In the genomic region with DNA sequence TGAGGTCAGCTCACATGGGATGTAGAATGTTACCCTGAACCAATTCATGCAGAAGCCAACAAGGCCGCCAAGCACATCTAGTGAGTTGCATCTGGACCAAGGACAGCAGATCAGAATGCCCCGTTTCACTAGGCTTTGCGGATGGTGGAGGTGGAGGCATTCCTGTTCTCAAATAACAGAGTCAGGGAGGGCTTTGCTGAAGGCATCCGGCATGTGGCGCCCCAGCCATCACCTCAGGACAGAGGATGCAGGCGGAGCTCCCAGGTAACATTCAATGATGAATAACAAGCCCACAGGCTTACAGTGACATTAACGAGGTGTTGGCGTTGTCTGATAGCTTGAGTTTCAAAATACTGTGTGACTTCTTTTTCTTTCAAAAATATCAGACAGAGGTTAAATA, we compare ENCODE assay signal across 23 cellular contexts.
"Had no signal": no experiment of that assay in that cellular context is flagged by ENCODE, and none has a peak within 500 bp of the region (broad histone marks: within the 10 kb centered on the region; RNA-seq: fewer than 3 reads in every experiment).

No MANE protein-coding gene starts in this region.

- H3K4me3 Mint-ChIP-seq: activated naive CD4-positive, alpha-beta T cell treated with anti-CD3 and anti-CD28 coated beads for 36 hours; activated naive CD8-positive, alpha-beta T cell treated with anti-CD3 and anti-CD28 coated beads, Interleukin-2, amount 10 ng/mL, durations not matched to agents 7 days and 5 days; activated T-cell treated with anti-CD3 and anti-CD28 coated beads, Interleukin-2, amount 50 U/mL, for 72 hours; mesothelial cell of epicardium; naive thymus-derived CD8-positive, alpha-beta T cell; stimulated activated memory B cell treated with anti-CD40 and anti-IgM and Interleukin-4, amounts not matched to agents 10 μg/mL and 1 μg/mL and 100 μg/mL, for 72 hours; T-helper 2 cell treated with Interferon-gamma antibody and Interleukin-4, amounts not matched to agents 5 μg/mL and 100 μg/mL, for 36 hours had no signal

- H3K9me3 ChIP-seq: left ventricle myocardium inferior, stomach, suprapubic skin, transverse colon had no signal

- H3K4me1 Mint-ChIP-seq: activated naive CD8-positive, alpha-beta T cell treated with anti-CD3 and anti-CD28 coated beads, Interleukin-2, amount 10 ng/mL, durations not matched to agents 7 days and 5 days; mesothelial cell of epicardium; naive thymus-derived CD8-positive, alpha-beta T cell; stimulated activated memory B cell treated with anti-CD40 and anti-IgM and Interleukin-4, amounts not matched to agents 10 μg/mL and 1 μg/mL and 100 μg/mL, for 72 hours had no signal

- DNase-seq: activated CD4-positive, alpha-beta T cell treated with anti-CD3 and anti-CD28 coated beads, Interleukin-2, amount 50 U/mL, for 48 hours; activated effector memory CD4-positive, alpha-beta T cell treated with Interleukin-2 at 50 U/mL for 16 hours; activated naive CD4-positive, alpha-beta T cell treated with anti-CD3 and anti-CD28 coated beads for 36 hours; activated naive CD8-positive, alpha-beta T cell treated with anti-CD3 and anti-CD28 coated beads, Interleukin-2, amount 10 ng/mL, durations not matched to agents 7 days and 5 days; activated T-cell treated with anti-CD3 and anti-CD28 coated beads, Interleukin-2, amount 50 U/mL, for 72 hours; amniotic stem cell; foreskin fibroblast; kidney glomerular epithelial cell; left ventricle myocardium inferior; naive thymus-derived CD8-positive, alpha-beta T cell; small intestine; stimulated activated CD4-positive, alpha-beta T cell treated with anti-CD3 and anti-CD28 coated beads, Interleukin-15, amount 100 ng/mL, for 24 hours; stomach; transverse colon had no signal

- H3K27me3 ChIP-seq: stomach, transverse colon had no signal

- H3K36me3 ChIP-seq: left ventricle myocardium inferior, stomach, suprapubic skin, transverse colon had no signal

- H3K27ac Mint-ChIP-seq: activated naive CD4-positive, alpha-beta T cell treated with anti-CD3 and anti-CD28 coated beads for 36 hours; activated naive CD8-positive, alpha-beta T cell treated with anti-CD3 and anti-CD28 coated beads, Interleukin-2, amount 10 ng/mL, durations not matched to agents 7 days and 5 days; activated T-cell treated with anti-CD3 and anti-CD28 coated beads, Interleukin-2, amount 50 U/mL, for 72 hours; mesothelial cell of epicardium; naive thymus-derived CD8-positive, alpha-beta T cell; stimulated activated memory B cell treated with anti-CD40 and anti-IgM and Interleukin-4, amounts not matched to agents 10 μg/mL and 1 μg/mL and 100 μg/mL, for 72 hours; T-helper 2 cell treated with Interferon-gamma antibody and Interleukin-4, amounts not matched to agents 5 μg/mL and 100 μg/mL, for 36 hours had no signal

- FAIRE-seq: bronchial epithelial cell, small intestine, TTC549, urothelium cell line had no signal

- H3K4me1 ChIP-seq: left ventricle myocardium inferior, suprapubic skin had no signal

- H3K9me3 Mint-ChIP-seq: activated naive CD4-positive, alpha-beta T cell treated with anti-CD3 and anti-CD28 coated beads for 36 hours; activated naive CD8-positive, alpha-beta T cell treated with anti-CD3 and anti-CD28 coated beads, Interleukin-2, amount 10 ng/mL, durations not matched to agents 7 days and 5 days; activated T-cell treated with anti-CD3 and anti-CD28 coated beads, Interleukin-2, amount 50 U/mL, for 72 hours; mesothelial cell of epicardium; naive thymus-derived CD8-positive, alpha-beta T cell; stimulated activated memory B cell treated with anti-CD40 and anti-IgM and Interleukin-4, amounts not matched to agents 10 μg/mL and 1 μg/mL and 100 μg/mL, for 72 hours; T-helper 2 cell treated with Interferon-gamma antibody and Interleukin-4, amounts not matched to agents 5 μg/mL and 100 μg/mL, for 36 hours had no signal

- H3K36me3 Mint-ChIP-seq: activated naive CD8-positive, alpha-beta T cell treated with anti-CD3 and anti-CD28 coated beads, Interleukin-2, amount 10 ng/mL, durations not matched to agents 7 days and 5 days; mesothelial cell of epicardium; naive thymus-derived CD8-positive, alpha-beta T cell; stimulated activated memory B cell treated with anti-CD40 and anti-IgM and Interleukin-4, amounts not matched to agents 10 μg/mL and 1 μg/mL and 100 μg/mL, for 72 hours had no signal

- H3K4me3 ChIP-seq: coronary artery, left ventricle myocardium inferior, stomach, suprapubic skin, transverse colon had no signal

- H3K27ac ChIP-seq: coronary artery, epithelial cell of prostate, left ventricle myocardium inferior, stomach, suprapubic skin had no signal
